1 cellular context compared by ENCODE assay signal in the genomic region with DNA sequence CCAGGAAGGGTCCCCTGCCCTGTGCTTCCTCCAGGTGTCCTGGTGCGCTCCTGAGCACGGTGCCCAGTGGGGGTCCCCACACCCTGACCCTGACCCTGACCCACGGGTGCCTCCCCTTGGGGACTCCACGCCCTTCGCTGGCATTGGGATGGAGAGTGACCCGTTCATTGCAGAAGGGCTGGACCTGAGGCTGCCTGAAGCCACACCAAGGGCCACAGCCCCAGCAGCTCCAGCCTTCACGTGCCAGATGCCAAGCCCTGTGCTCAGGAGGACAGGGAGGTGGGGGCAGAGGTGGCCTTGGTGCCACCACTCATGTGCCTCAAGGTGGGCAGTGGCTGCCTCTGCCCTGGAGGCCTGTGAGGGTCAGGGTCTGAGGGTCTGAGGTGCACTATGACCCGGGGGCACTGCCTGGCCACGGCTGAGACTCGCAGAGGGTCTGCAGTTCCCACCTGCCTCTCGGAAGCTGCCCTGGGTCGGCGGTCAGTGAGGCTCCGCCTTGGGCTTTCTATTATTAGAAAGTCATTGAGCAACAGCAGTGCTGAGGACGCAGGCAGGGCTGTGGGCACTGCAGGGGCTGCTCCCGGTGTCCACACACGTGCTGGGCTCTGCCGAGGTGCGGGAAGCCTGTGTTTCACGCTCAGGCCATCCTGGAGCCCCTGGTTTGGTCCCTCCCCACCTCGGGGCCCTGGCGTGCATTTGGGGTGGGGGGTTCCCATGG. TPM values are rescaled to one million over a fixed set of nuclear protein-coding genes. Genes with fewer than 3 reads are reported as not detected.
"Had no signal": no experiment of that assay in that cellular context is flagged by ENCODE, and none has a peak within 500 bp of the region (broad histone marks: within the 10 kb centered on the region; RNA-seq: fewer than 3 reads in every experiment).

No MANE protein-coding gene starts in this region.

RNA-seq across cellular contexts. Expression of gene TMEM240, which starts 7.1 kb away (rescaled TPM):
- total RNA-seq: esophagus mucosa had no signal
